9 cellular contexts compared by ENCODE assay signal in genomic region chr17:41338961-41339485, GRCh38. TPM values are rescaled to one million over a fixed set of nuclear protein-coding genes. Genes with fewer than 3 reads are reported as not detected.
A peak's percentile ranks its signal among the peaks of the same experiment; 100 is the strongest.
DNase-seq lines count a peak whose midpoint lies in the region; ATAC-seq, FAIRE-seq and TF ChIP-seq lines count a peak whose summit lies in the region.
"Had no signal": no experiment of that assay in that cellular context is flagged by ENCODE, and none has a peak within 500 bp of the region (broad histone marks: within the 10 kb centered on the region; RNA-seq: fewer than 3 reads in every experiment).

No MANE protein-coding gene starts in this region.

- POLR2A ChIA-PET in CD8-positive, alpha-beta T cell (lab: Charles Lee) = interaction anchor here (1.0 to 3.5 kb wide), 5 partner anchors 10 to 350 kb away, joined by 3 to 20 read pairs (median 6); partner anchors contain the start of genes EIF1 and KRTAP16-1

- H3K4me3 ChIP-seq in CD8-positive, alpha-beta T cell (ENCODE audit: low read depth, low read length) = peak overlapping the region; percentile 2

- peak overlapping the region; percentile 58 for H3K27ac ChIP-seq in CD8-positive, alpha-beta T cell (ENCODE audit: low read depth, low read length)

- peaks cover 85% of the 10 kb centered on the region for H3K4me1 ChIP-seq in CD8-positive, alpha-beta T cell (ENCODE audit: insufficient read depth, low read length)

- H3K27me3 Mint-ChIP-seq in CD8-positive, alpha-beta T cell (ENCODE audit: low read depth) = no peaks in the 10 kb centered on the region
- H3K27me3 Mint-ChIP-seq in activated T-cell treated with anti-CD3 and anti-CD28 coated beads, Interleukin-2, amount 50 U/mL, for 72 hours (ENCODE audit: low read depth) = peaks cover 28% of the 10 kb centered on the region

- CTCF ChIA-PET in CD8-positive, alpha-beta T cell (lab: Charles Lee) = interaction anchor here (0.7 to 3.7 kb wide), 8 partner anchors 10 to 308 kb away, joined by 3 to 26 read pairs (median 4); partner anchors contain the start of gene KRT33A

- no peak for TF ChIP-seq CTCF in CD8-positive, alpha-beta T cell (IDR thresholded peaks at IDR 0.05)

- peaks cover 7% of the 10 kb centered on the region for H3K9me3 Mint-ChIP-seq in CD8-positive, alpha-beta T cell
- peaks cover 6% of the 10 kb centered on the region in 2 donors for H3K9me3 Mint-ChIP-seq in activated T-cell treated with anti-CD3 and anti-CD28 coated beads, Interleukin-2, amount 50 U/mL, for 72 hours

- H3K4me3 Mint-ChIP-seq in CD8-positive, alpha-beta T cell = peak overlapping the region; percentile 63
- peak overlapping the region; percentile 24 to 28 for H3K4me3 Mint-ChIP-seq in activated T-cell treated with anti-CD3 and anti-CD28 coated beads, Interleukin-2, amount 50 U/mL, for 72 hours

- H3K27ac Mint-ChIP-seq in CD8-positive, alpha-beta T cell = peak overlapping the region; percentile 98
- H3K27ac Mint-ChIP-seq in activated T-cell treated with anti-CD3 and anti-CD28 coated beads, Interleukin-2, amount 50 U/mL, for 72 hours = peak overlapping the region; percentile 62

- peaks cover 90% of the 10 kb centered on the region for H3K4me1 Mint-ChIP-seq in CD8-positive, alpha-beta T cell (ENCODE audit: low read depth)
- peaks cover 77% of the 10 kb centered on the region for H3K4me1 Mint-ChIP-seq in activated T-cell treated with anti-CD3 and anti-CD28 coated beads, Interleukin-2, amount 50 U/mL, for 72 hours (ENCODE audit: low read depth)

- H3K36me3 ChIP-seq in CD8-positive, alpha-beta T cell (ENCODE audit: insufficient read depth, low read length) = no peaks in the 10 kb centered on the region

- intact Hi-C loops in CD8-positive, alpha-beta T cell (cut with DNase I, micrococcal nuclease) = loop anchor here (5.0 kb wide), 2 partner anchors 308 to 328 kb away; no protein-coding TSS in a partner anchor

- DNase-seq in CD8-positive, alpha-beta T cell = peak in 3 of 7 experiments; percentile 38 to 68 (median 41)
- DNase-seq in H4 (ENCODE audit: low spot score) (peak; percentile 16), kidney glomerular epithelial cell (lab: John Stamatoyannopoulos, UW) (peak; percentile 41), RCC 7860 (ENCODE audit: low spot score) (no peak), NCI-H2107 treated with DMSO at 0.1 percent for 48 hours (lab: John Stamatoyannopoulos, UW; ENCODE audit: unreplicated experiment) (no peak)
- DNase-seq in activated T-cell treated with anti-CD3 and anti-CD28 coated beads, Interleukin-2, amount 50 U/mL, for 72 hours = peak; percentile 56 to 62
- DNase-seq: NCI-H1694 treated with DMSO at 0.1 percent for 48 hours had no signal

- ATAC-seq in CD8-positive, alpha-beta T cell = peak; percentile 82
- ATAC-seq in activated T-cell treated with anti-CD3 and anti-CD28 coated beads, Interleukin-2, amount 50 U/mL, for 72 hours (replicated peaks in 1 of 2) = peak; percentile 75 to 78
- no peak for ATAC-seq in GM19395 (IDR thresholded peaks at IDR 0.05; ENCODE audit: unreplicated experiment)
- ATAC-seq in HG02798 (IDR thresholded peaks at IDR 0.05; ENCODE audit: poor library complexity, unreplicated experiment) = no peak

- H3K36me3 Mint-ChIP-seq in CD8-positive, alpha-beta T cell = peaks cover 9% of the 10 kb centered on the region
- peaks cover 7 to 11% of the 10 kb centered on the region in 2 donors for H3K36me3 Mint-ChIP-seq in activated T-cell treated with anti-CD3 and anti-CD28 coated beads, Interleukin-2, amount 50 U/mL, for 72 hours (ENCODE audit: insufficient read depth in 2 of 2)

- no peaks in the 10 kb centered on the region for H3K27me3 ChIP-seq in CD8-positive, alpha-beta T cell (ENCODE audit: insufficient read depth, low read length)

- no peak for FAIRE-seq in RCC 7860 (lab: Jason Lieb, UNC)

- H3K9me3 ChIP-seq in CD8-positive, alpha-beta T cell (ENCODE audit: low read length) = peaks cover 5% of the 10 kb centered on the region

RNA-seq across cellular contexts. Expression of gene KRT33A, which starts 11.6 kb away (rescaled TPM):
- not detected for total RNA-seq in CD8-positive, alpha-beta T cell
- total RNA-seq in H4 (2014; rRNA removed; shearing (Covaris generic)) = not detected in 2 replicates
- total RNA-seq in activated T-cell treated with anti-CD3 and anti-CD28 coated beads, Interleukin-2, amount 50 U/mL, for 72 hours = not detected

RNA-seq across cellular contexts. Expression of gene KRTAP17-1, which starts 23.5 kb away (rescaled TPM):
- total RNA-seq in CD8-positive, alpha-beta T cell = not detected
- total RNA-seq in H4 (2014; rRNA removed; shearing (Covaris generic)) = not detected in 2 replicates
- not detected for total RNA-seq in activated T-cell treated with anti-CD3 and anti-CD28 coated beads, Interleukin-2, amount 50 U/mL, for 72 hours

RNA-seq across cellular contexts. Expression of gene KRTAP16-1, which starts 29.9 kb away (rescaled TPM):
- 1 to 10 TPM in 1 of 2 experiments, under 1 TPM in 1; 1.00 to 1.1 TPM for total RNA-seq in CD8-positive, alpha-beta T cell
- not detected in 2 replicates for total RNA-seq in H4 (2014; rRNA removed; shearing (Covaris generic))
- not detected for total RNA-seq in activated T-cell treated with anti-CD3 and anti-CD28 coated beads, Interleukin-2, amount 50 U/mL, for 72 hours

RNA-seq across cellular contexts. Expression of gene KRT33B, which starts 30.6 kb away (rescaled TPM):
- not detected for total RNA-seq in CD8-positive, alpha-beta T cell
- not detected in 2 replicates for total RNA-seq in H4 (2014; rRNA removed; shearing (Covaris generic))
- not detected for total RNA-seq in activated T-cell treated with anti-CD3 and anti-CD28 coated beads, Interleukin-2, amount 50 U/mL, for 72 hours

RNA-seq across cellular contexts. Expression of gene KRTAP29-1, which starts 36.4 kb away (rescaled TPM):
- not detected for total RNA-seq in CD8-positive, alpha-beta T cell
- not detected in 2 replicates for total RNA-seq in H4 (2014; rRNA removed; shearing (Covaris generic))
- not detected for total RNA-seq in activated T-cell treated with anti-CD3 and anti-CD28 coated beads, Interleukin-2, amount 50 U/mL, for 72 hours

Comparison
In these comparisons a context has a peak if more than half of its experiments do, and no peak if none do; other contexts are left out.
1. ATAC-seq: peak in CD8-positive, alpha-beta T cell (single experiment) and activated T-cell treated with anti-CD3 and anti-CD28 coated beads, Interleukin-2, amount 50 U/mL, for 72 hours (2 of 2); none in GM19395 (single experiment) and HG02798 (single experiment).
2. DNase-seq: peak in H4 (single experiment), activated T-cell treated with anti-CD3 and anti-CD28 coated beads, Interleukin-2, amount 50 U/mL, for 72 hours (2 of 2) and kidney glomerular epithelial cell (single experiment); none in RCC 7860 (single experiment) and NCI-H2107 treated with DMSO at 0.1 percent for 48 hours (single experiment).